ENCODE assay signal across 8 cellular contexts in the genomic region with DNA sequence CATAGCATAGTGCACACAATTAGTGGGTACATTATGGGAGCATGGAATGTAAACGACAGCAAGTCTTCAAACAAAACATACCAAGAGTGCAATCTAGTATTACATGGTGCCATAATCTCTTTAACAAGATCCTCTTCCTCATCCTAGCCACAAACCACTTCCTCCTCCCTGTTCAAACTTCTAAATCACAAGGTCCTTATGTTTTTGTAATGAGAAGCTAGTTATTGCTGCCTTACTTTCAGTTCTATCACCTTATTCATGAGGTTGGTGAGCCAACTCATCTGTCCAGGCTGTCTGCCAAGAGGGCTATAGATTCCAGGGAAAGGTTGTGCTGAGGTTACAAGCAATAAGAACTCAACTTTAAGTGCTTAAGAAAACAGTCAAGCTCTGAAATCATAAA.
DNase-seq lines count a peak whose midpoint lies in the region; ATAC-seq, FAIRE-seq and TF ChIP-seq lines count a peak whose summit lies in the region.

No MANE protein-coding gene starts in this region.

- H3K27me3 Mint-ChIP-seq in chondrocyte (ENCODE audit: low read depth) = peaks cover 10% of the 10 kb centered on the region

- FAIRE-seq in GM12891 (lab: Jason Lieb, UNC) = no peak

- DNase-seq in A172 (ENCODE audit: low spot score) (peak; percentile 79), GM12891 (ENCODE audit: insufficient read length, low spot score) (no peak), NCI-H69 (lab: John Stamatoyannopoulos, UW) (peak; percentile 86), chondrocyte (ENCODE audit: low spot score) (no peak), skeletal muscle cell (ENCODE audit: low read depth) (peak; percentile 95), amygdala (lab: John Stamatoyannopoulos, UW) (no peak)

- peaks cover 13% of the 10 kb centered on the region for H3K4me1 Mint-ChIP-seq in chondrocyte (ENCODE audit: low read depth)

- H3K4me3 ChIP-seq in skeletal muscle cell (ENCODE audit: low read depth, low read length) = no peak overlapping the region

- no peaks in the 10 kb centered on the region for H3K36me3 Mint-ChIP-seq in chondrocyte (ENCODE audit: low read depth)

- peak overlapping the region; percentile 32 for H3K27ac Mint-ChIP-seq in chondrocyte (ENCODE audit: unreplicated experiment)

- no peak overlapping the region for H3K4me3 Mint-ChIP-seq in chondrocyte (ENCODE audit: unreplicated experiment)

- H3K9me3 Mint-ChIP-seq in chondrocyte (ENCODE audit: low read depth) = no peaks in the 10 kb centered on the region

- TF ChIP-seq CTCF in chondrocyte (IDR thresholded peaks at IDR 0.05) = no peak

- TF ChIP-seq POLR2A in GM12891 (IDR thresholded peaks at IDR 0.05; ENCODE audit: low read depth, low read length) = no peak

- ATAC-seq in GM18867 (IDR thresholded peaks at IDR 0.05; ENCODE audit: unreplicated experiment) = no peak
- ATAC-seq in GM18502 (IDR thresholded peaks at IDR 0.05; ENCODE audit: poor library complexity, unreplicated experiment) = no peak

TF ChIP-seq in GM12891, 5 proteins besides CTCF, POLR2A, EP300 and RAD21:
- peak; percentile 17; the same call in 1 of the 2 replicates for TF ChIP-seq SPI1 (IDR thresholded peaks at IDR 0.05; ENCODE audit: low read depth, low read length)
- no peak for TF ChIP-seq POU2F2 (IDR thresholded peaks at IDR 0.05; ENCODE audit: low read depth, low read length)

Comparison
In these comparisons a context has a peak if more than half of its experiments do, and no peak if none do; other contexts are left out.
1. DNase-seq: peak in A172 (single experiment), NCI-H69 (single experiment) and skeletal muscle cell (single experiment); none in GM12891 (single experiment), chondrocyte (single experiment) and amygdala (0 of 56).